ENCODE assay signal across 20 cellular contexts in genomic region chr1:2802421-2802961, GRCh38.
"Had no signal": no experiment of that assay in that cellular context is flagged by ENCODE, and none has a peak within 500 bp of the region (broad histone marks: within the 10 kb centered on the region; RNA-seq: fewer than 3 reads in every experiment).

No MANE protein-coding gene starts in this region.

- H3K4me3 ChIP-seq: adrenal gland, esophagus muscularis mucosa, pancreas, skin epidermis, suprapubic skin, transverse colon, vagina had no signal

- DNase-seq: activated CD4-positive, alpha-beta T cell treated with anti-CD3 and anti-CD28 coated beads, Interleukin-2, amount 10 ng/mL, durations not matched to agents 7 days and 5 days; activated CD8-positive, alpha-beta memory T cell treated with anti-CD3 and anti-CD28 coated beads, Interleukin-2, amount 50 U/mL, for 4 hours; activated T-cell treated with anti-CD3 and anti-CD28 coated beads, Interleukin-2, amount 50 U/mL, for 4 hours; adrenal gland; effector CD8-positive, alpha-beta T cell; left colon; mammary epithelial cell; naive B cell; stimulated activated CD4-positive, alpha-beta T cell treated with anti-CD3 and anti-CD28 coated beads, Interleukin-15, amount 100 ng/mL, for 24 hours; stimulated activated CD4-positive, alpha-beta T cell treated with anti-CD3 and anti-CD28 coated beads, Interleukin-2, amount 100 ng/mL, for 48 hours; transverse colon had no signal

- H3K36me3 Mint-ChIP-seq: activated naive CD4-positive, alpha-beta T cell treated with anti-CD3 and anti-CD28 coated beads, Interleukin-2, amount 50 U/mL, for 24 hours; naive B cell had no signal

- H3K27me3 Mint-ChIP-seq: activated CD4-positive, alpha-beta T cell treated with anti-CD3 and anti-CD28 coated beads, Interleukin-2, amount 10 ng/mL, durations not matched to agents 7 days and 5 days; dendritic cell treated with granulocyte-macrophage colony-stimulating factor and Interleukin-4, amounts not matched to agents 40 ng/mL and 50 ng/mL, for 4 days; stimulated activated naive CD8-positive, alpha-beta T cell treated with anti-CD3 and anti-CD28 coated beads, Interleukin-15, Interleukin-2, amounts not matched to agents 100 ng/mL and 50 ng/mL, for 24 hours had no signal

- H3K27ac Mint-ChIP-seq: activated CD4-positive, alpha-beta T cell treated with anti-CD3 and anti-CD28 coated beads, Interleukin-2, amount 10 ng/mL, durations not matched to agents 7 days and 5 days; activated naive CD4-positive, alpha-beta T cell treated with anti-CD3 and anti-CD28 coated beads, Interleukin-2, amount 50 U/mL, for 24 hours; dendritic cell treated with granulocyte-macrophage colony-stimulating factor and Interleukin-4, amounts not matched to agents 40 ng/mL and 50 ng/mL, for 4 days; naive B cell; stimulated activated naive CD8-positive, alpha-beta T cell treated with anti-CD3 and anti-CD28 coated beads, Interleukin-15, Interleukin-2, amounts not matched to agents 100 ng/mL and 50 ng/mL, for 24 hours; T-helper 1 cell treated with Interleukin-12 subunit alpha and Interleukin-12 subunit beta and Interleukin-4 antibody, amounts not matched to agents 30 μg/mL and 1 μg/mL, for 36 hours had no signal

- H3K27me3 ChIP-seq: pancreas, vagina had no signal

- H3K27ac ChIP-seq: adrenal gland, esophagus muscularis mucosa, pancreas, skin epidermis, suprapubic skin, transverse colon, vagina had no signal

- H3K9me3 ChIP-seq: adrenal gland, esophagus muscularis mucosa, pancreas, suprapubic skin, transverse colon, vagina had no signal

- H3K9me3 Mint-ChIP-seq: activated CD4-positive, alpha-beta T cell treated with anti-CD3 and anti-CD28 coated beads, Interleukin-2, amount 10 ng/mL, durations not matched to agents 7 days and 5 days; activated naive CD4-positive, alpha-beta T cell treated with anti-CD3 and anti-CD28 coated beads, Interleukin-2, amount 50 U/mL, for 24 hours; activated T-cell treated with anti-CD3 and anti-CD28 coated beads, Interleukin-2, amount 50 U/mL, for 4 hours; dendritic cell treated with granulocyte-macrophage colony-stimulating factor and Interleukin-4, amounts not matched to agents 40 ng/mL and 50 ng/mL, for 4 days; naive B cell; stimulated activated naive CD8-positive, alpha-beta T cell treated with anti-CD3 and anti-CD28 coated beads, Interleukin-15, Interleukin-2, amounts not matched to agents 100 ng/mL and 50 ng/mL, for 24 hours; T-helper 1 cell treated with Interleukin-12 subunit alpha and Interleukin-12 subunit beta and Interleukin-4 antibody, amounts not matched to agents 30 μg/mL and 1 μg/mL, for 36 hours had no signal

- H3K4me3 Mint-ChIP-seq: activated CD4-positive, alpha-beta T cell treated with anti-CD3 and anti-CD28 coated beads, Interleukin-2, amount 10 ng/mL, durations not matched to agents 7 days and 5 days; activated naive CD4-positive, alpha-beta T cell treated with anti-CD3 and anti-CD28 coated beads, Interleukin-2, amount 50 U/mL, for 24 hours; activated T-cell treated with anti-CD3 and anti-CD28 coated beads, Interleukin-2, amount 50 U/mL, for 4 hours; dendritic cell treated with granulocyte-macrophage colony-stimulating factor and Interleukin-4, amounts not matched to agents 40 ng/mL and 50 ng/mL, for 4 days; naive B cell; stimulated activated naive CD8-positive, alpha-beta T cell treated with anti-CD3 and anti-CD28 coated beads, Interleukin-15, Interleukin-2, amounts not matched to agents 100 ng/mL and 50 ng/mL, for 24 hours; T-helper 1 cell treated with Interleukin-12 subunit alpha and Interleukin-12 subunit beta and Interleukin-4 antibody, amounts not matched to agents 30 μg/mL and 1 μg/mL, for 36 hours had no signal

- ATAC-seq: left colon, pancreas had no signal

- H3K36me3 ChIP-seq: adrenal gland, esophagus muscularis mucosa, pancreas, suprapubic skin, transverse colon, vagina had no signal

- H3K4me1 ChIP-seq: adrenal gland, esophagus muscularis mucosa, pancreas, transverse colon, vagina had no signal
